ENCODE assay signal across 6 cellular contexts in genomic region chr15:40323953-40324937, GRCh38. TPM values are rescaled to one million over a fixed set of nuclear protein-coding genes. Genes with fewer than 3 reads are reported as not detected.
DNase-seq lines count a peak whose midpoint lies in the region; ATAC-seq and TF ChIP-seq lines count a peak whose summit lies in the region.

No MANE protein-coding gene starts in this region.

- WGBS in right cardiac atrium, result under 1% methylated on average over 101 of the region's 101 CpGs
- 2% methylated on average over 67 of the region's 101 CpGs; no CpG with 5 or more reads in 1 of the 2 donors for WGBS in transverse colon (ENCODE audit: low coverage in 1 of 2), 2 donors

- H3K4me3 ChIP-seq in right cardiac atrium (ENCODE audit: low read length), result peak overlapping the region; percentile 76
- H3K4me3 ChIP-seq in transverse colon, result peak overlapping the region; percentile 41 to 91 (median 78)

- H3K27ac Mint-ChIP-seq in T-helper 17 cell, result peak overlapping the region; percentile 62

- H3K4me1 ChIP-seq in right cardiac atrium (ENCODE audit: control insufficient read depth, insufficient read depth, low read length) (peaks cover 11% of the 10 kb centered on the region), transverse colon (peaks cover under 1 to 52% (median 22%) of the 10 kb centered on the region in 4 donors)

- H3K27ac ChIP-seq in right cardiac atrium (ENCODE audit: low read length), result peak overlapping the region; percentile 92
- H3K27ac ChIP-seq in transverse colon, result peak overlapping the region; percentile 89 to 98 (median 96)

- peak overlapping the region; percentile 86 for H3K4me3 Mint-ChIP-seq in T-helper 17 cell

- TF ChIP-seq CTCF in transverse colon (IDR thresholded peaks at IDR 0.05), result no peak

- H3K27me3 Mint-ChIP-seq in T-helper 17 cell, result peaks cover 8% of the 10 kb centered on the region

- H3K4me1 Mint-ChIP-seq in T-helper 17 cell, result peaks cover 24% of the 10 kb centered on the region

- H3K36me3 ChIP-seq in transverse colon, result no peaks in the 10 kb centered on the region

- no peak for TF ChIP-seq EP300 in transverse colon (IDR thresholded peaks at IDR 0.05; ENCODE audit: low read depth)

- H3K27me3 ChIP-seq in right cardiac atrium (ENCODE audit: control insufficient read depth, insufficient read depth) (no peaks in the 10 kb centered on the region), transverse colon (no peaks in the 10 kb centered on the region)

- intact Hi-C loops in right cardiac atrium (cut with DNase I) (loop anchor here in 3 of 4 donors (5.0 kb wide), 2 partner anchors 33 to 98 kb away; partner anchors contain the start of gene DISP2 (in 1 of the 3)), transverse colon (cut with DNase I; ENCODE audit: low total_unique reads) (loop anchor here (1.0 to 10.0 kb wide), 2 partner anchors 16 to 219 kb away; partner anchors contain the start of genes BMF and CCDC9B)

- no peaks in the 10 kb centered on the region for H3K36me3 Mint-ChIP-seq in T-helper 17 cell (ENCODE audit: low read depth)

- DNase-seq in activated effector memory CD4-positive, alpha-beta T cell treated with anti-CD3 and anti-CD28 coated beads, Interleukin-2, amount 50 U/mL, for 16 hours, result peak; percentile 74
- no peak for DNase-seq in activated effector memory CD4-positive, alpha-beta T cell treated with Interleukin-2 at 50 U/mL for 16 hours
- DNase-seq in T-helper 17 cell, result peak in 1 of 3 donors; percentile 23
- peak in 2 of 3 donors; percentile 79 to 83 for DNase-seq in right cardiac atrium
- no peak for DNase-seq in transverse colon

- ATAC-seq in T-helper 17 cell (no peak), right cardiac atrium (no peak), HG02870 (IDR thresholded peaks at IDR 0.05; ENCODE audit: unreplicated experiment) (no peak)

- in situ Hi-C loops in transverse colon (cut with MboI; ENCODE audit: low pct_ligation_motif_present in 1 of 4, low pct_unique_long_range_greater_than_20kb in 1 of 4, low sequenced_read_pairs in 3 of 4), result loop anchor here in 1 of 4 donors (25.0 kb wide), 1 partner anchor 88 kb away; the partner anchor contains the start of gene IVD

- H3K9me3 ChIP-seq in T-helper 17 cell (ENCODE audit: control insufficient read depth, low read length, poor library complexity, severe bottlenecking) (no peaks in the 10 kb centered on the region), right cardiac atrium (ENCODE audit: control insufficient read depth, low read length) (no peaks in the 10 kb centered on the region), transverse colon (no peaks in the 10 kb centered on the region)

- no peak for TF ChIP-seq POLR2A in transverse colon (IDR thresholded peaks at IDR 0.05)

RNA-seq across cellular contexts. Expression of gene INAFM2, which starts 0.8 kb away (rescaled TPM):
- total RNA-seq in T-helper 17 cell (10 to 100 TPM in 1 of 2 donors, 1 to 10 TPM in 1; 9.2 to 48.3 TPM), right cardiac atrium (100 to 1,000 TPM in 1 of 4 donors, 10 to 100 TPM in 3; 72.6 to 115 (median 74.1) TPM), transverse colon (10 to 100 TPM; 14.5 to 62.1 (median 19.4) TPM)
- 47.3 TPM for polyA plus RNA-seq in right cardiac atrium

RNA-seq across cellular contexts. Expression of gene CCDC9B, which starts 16.5 kb away (rescaled TPM):
- total RNA-seq in T-helper 17 cell (1 to 10 TPM; 4.1 to 5.3 TPM), right cardiac atrium (100 to 1,000 TPM in 3 of 4 donors, 10 to 100 TPM in 1; 71.9 to 144 (median 131) TPM), transverse colon (10 to 100 TPM; 22.0 to 49.4 (median 36.9) TPM)
- 99.7 TPM for polyA plus RNA-seq in right cardiac atrium

RNA-seq across cellular contexts. Expression of gene PLCB2, which starts 16.5 kb away (rescaled TPM):
- total RNA-seq in T-helper 17 cell, result 100 to 1,000 TPM; 228 to 238 TPM
- 10 to 100 TPM; 11.5 to 28.9 (median 21.7) TPM for total RNA-seq in right cardiac atrium
- polyA plus RNA-seq in right cardiac atrium, result 18.5 TPM
- 100 to 1,000 TPM in 1 of 4 donors, 10 to 100 TPM in 2, 1 to 10 TPM in 1; 5.5 to 143 (median 12.0) TPM for total RNA-seq in transverse colon

RNA-seq across cellular contexts. Expression of gene PHGR1, which starts 26.6 kb away (rescaled TPM):
- total RNA-seq in T-helper 17 cell, result not detected
- not detected for total RNA-seq in right cardiac atrium
- not detected for polyA plus RNA-seq in right cardiac atrium
- 1,000 to 10,000 TPM; 2,387 to 4,992 (median 3,189) TPM for total RNA-seq in transverse colon

RNA-seq across cellular contexts. Expression of gene DISP2, which starts 33.8 kb away (rescaled TPM):
- total RNA-seq in T-helper 17 cell (under 1 TPM; 0.02 to 0.03 TPM), right cardiac atrium (1 to 10 TPM in 2 of 4 donors, under 1 TPM in 2; 0.85 to 4.6 (median 0.97) TPM), transverse colon (10 to 100 TPM in 2 of 4 donors, 1 to 10 TPM in 2; 8.6 to 12.9 (median 10.9) TPM)
- 2.4 TPM for polyA plus RNA-seq in right cardiac atrium

Comparison
In these comparisons a context has a peak if more than half of its experiments do, and no peak if none do; other contexts are left out.
1. DNase-seq: peak in activated effector memory CD4-positive, alpha-beta T cell treated with anti-CD3 and anti-CD28 coated beads, Interleukin-2, amount 50 U/mL, for 16 hours (single experiment) and right cardiac atrium (2 of 3); none in activated effector memory CD4-positive, alpha-beta T cell treated with Interleukin-2 at 50 U/mL for 16 hours (single experiment) and transverse colon (single experiment).